In genomic region chr19:44304659-44305193, GRCh38 we compare ENCODE assay signal across 8 cellular contexts. TPM values are rescaled to one million over a fixed set of nuclear protein-coding genes. Genes with fewer than 3 reads are reported as not detected.
A peak's percentile ranks its signal among the peaks of the same experiment; 100 is the strongest.
DNase-seq lines count a peak whose midpoint lies in the region; ATAC-seq, FAIRE-seq and TF ChIP-seq lines count a peak whose summit lies in the region.

TSS of gene ZNF235 (minus strand) at chr19:44305025. CDS start at chr19:44303404, 1,621 bp downstream.

- peaks cover 6% of the 10 kb centered on the region for H3K4me1 Mint-ChIP-seq in T-helper 2 cell treated with Interferon-gamma antibody and Interleukin-4, amounts not matched to agents 5 μg/mL and 100 μg/mL, for 36 hours (ENCODE audit: low read depth)

- H3K27me3 ChIP-seq in vagina: no peaks in the 10 kb centered on the region

- H3K9me3 ChIP-seq in vagina: no peaks in the 10 kb centered on the region

- peak within 1 kb of the TSS; percentile 68 for H3K27ac Mint-ChIP-seq in T-helper 2 cell treated with Interferon-gamma antibody and Interleukin-4, amounts not matched to agents 5 μg/mL and 100 μg/mL, for 36 hours

- peaks cover 0 to 26% of the 10 kb centered on the region in 2 donors for H3K36me3 ChIP-seq in vagina

- no peak for TF ChIP-seq CTCF in vagina (IDR thresholded peaks at IDR 0.05)

- intact Hi-C loops in vagina (cut with DNase I): no loop called here

- peak; percentile 86 for ATAC-seq in HG02840 (IDR thresholded peaks at IDR 0.05; ENCODE audit: low FRiP score, unreplicated experiment)

- no peaks in the 10 kb centered on the region for H3K27me3 Mint-ChIP-seq in T-helper 2 cell treated with Interferon-gamma antibody and Interleukin-4, amounts not matched to agents 5 μg/mL and 100 μg/mL, for 36 hours (ENCODE audit: low read depth)

- peaks cover 38% of the 10 kb centered on the region for H3K9me3 Mint-ChIP-seq in T-helper 2 cell treated with Interferon-gamma antibody and Interleukin-4, amounts not matched to agents 5 μg/mL and 100 μg/mL, for 36 hours

- peak; percentile 74 for DNase-seq in GM12892 (ENCODE audit: insufficient read length)
- DNase-seq in NCI-H146 treated with DMSO at 0.1 percent for 48 hours (lab: John Stamatoyannopoulos, UW; ENCODE audit: unreplicated experiment): peak; percentile 90
- DNase-seq in T-helper 2 cell treated with Interferon-gamma antibody and Interleukin-4, amounts not matched to agents 5 μg/mL and 100 μg/mL, for 36 hours (ENCODE audit: low spot score): peak; percentile 77
- DNase-seq in astrocyte of the hippocampus (ENCODE audit: low read depth, low spot score): peak; percentile 99
- DNase-seq in hepatic stellate cell (ENCODE audit: low spot score): peak; percentile 89
- peak; percentile 95 for DNase-seq in putamen (ENCODE audit: low spot score)
- DNase-seq in vagina (ENCODE audit: extremely low spot score in 2 of 2): peak in 1 of 2 donors; percentile 95

- peak; percentile 96 for FAIRE-seq in GM12892 (lab: Jason Lieb, UNC)

- peak within 1 kb of the TSS; percentile 62 to 73 for H3K4me3 ChIP-seq in vagina

- peaks cover 21% of the 10 kb centered on the region for H3K36me3 Mint-ChIP-seq in T-helper 2 cell treated with Interferon-gamma antibody and Interleukin-4, amounts not matched to agents 5 μg/mL and 100 μg/mL, for 36 hours (ENCODE audit: low read depth)

- TF ChIP-seq POLR2A in GM12892 (IDR thresholded peaks at IDR 0.05; ENCODE audit: low read depth, low read length) (peak; percentile 69; the same call in 1 of the 2 replicates), vagina (IDR thresholded peaks at IDR 0.05) (no peak)

- H3K4me3 Mint-ChIP-seq in T-helper 2 cell treated with Interferon-gamma antibody and Interleukin-4, amounts not matched to agents 5 μg/mL and 100 μg/mL, for 36 hours: peak within 1 kb of the TSS; percentile 88

- H3K27ac ChIP-seq in vagina: peak within 1 kb of the TSS; percentile 50

- H3K4me1 ChIP-seq in vagina: peaks cover 17% of the 10 kb centered on the region

RNA-seq across cellular contexts. Expression of gene ZNF235, which starts in this region (rescaled TPM):
- polyA plus RNA-seq in GM12892 (2012; ENCODE audit: missing spikeins): 5.2 TPM
- 5.9 TPM for total RNA-seq in vagina
